Comparison of ENCODE assay signal across 8 cellular contexts in genomic region chr6:70413114-70413828, GRCh38. TPM values are rescaled to one million over a fixed set of nuclear protein-coding genes. Genes with fewer than 3 reads are reported as not detected.
A peak's percentile ranks its signal among the peaks of the same experiment; 100 is the strongest.
DNase-seq lines count a peak whose midpoint lies in the region; ATAC-seq and TF ChIP-seq lines count a peak whose summit lies in the region.

Gene FAM135A, plus strand, starts transcription at chr6:70413508. Its CDS starts 14,835 bp downstream, at chr6:70428343.

- DNase-seq in GM06990 (ENCODE audit: extremely low read depth, insufficient read length): peak; percentile 97
- DNase-seq in NCI-H1048 (lab: John Stamatoyannopoulos, UW): peak; percentile 97
- DNase-seq in SKM-1 treated with dmso at 0.1 percent for 144 hours (lab: John Stamatoyannopoulos, UW; ENCODE audit: unreplicated experiment): peak; percentile 97
- peak; percentile 96 for DNase-seq in activated naive CD8-positive, alpha-beta T cell treated with anti-CD3 and anti-CD28 coated beads, Interleukin-2, amount 10 ng/mL, durations not matched to agents 7 days and 5 days
- peak; percentile 86 to 99 (median 96) for DNase-seq in head of caudate nucleus
- peak; percentile 98 for DNase-seq in osteocyte (ENCODE audit: extremely low spot score, unreplicated experiment)

- no peak for TF ChIP-seq CTCF in GM06990 (IDR thresholded peaks at IDR 0.05; ENCODE audit: insufficient read depth, low read length, poor library complexity, severe bottlenecking)
- no peak for TF ChIP-seq CTCF in osteocyte (IDR thresholded peaks at IDR 0.05)

- peak within 1 kb of the TSS; percentile 53 for H3K27ac ChIP-seq in thymus (ENCODE audit: low read depth)

- H3K36me3 Mint-ChIP-seq in activated naive CD8-positive, alpha-beta T cell treated with anti-CD3 and anti-CD28 coated beads, Interleukin-2, amount 10 ng/mL, durations not matched to agents 7 days and 5 days: peaks cover 1% of the 10 kb centered on the region
- peaks cover 3% of the 10 kb centered on the region for H3K36me3 Mint-ChIP-seq in osteocyte (ENCODE audit: unreplicated experiment)

- H3K4me3 Mint-ChIP-seq in activated naive CD8-positive, alpha-beta T cell treated with anti-CD3 and anti-CD28 coated beads, Interleukin-2, amount 10 ng/mL, durations not matched to agents 7 days and 5 days: peak within 1 kb of the TSS; percentile 93
- peak within 1 kb of the TSS; percentile 92 for H3K4me3 Mint-ChIP-seq in osteocyte (ENCODE audit: unreplicated experiment)

- H3K9me3 Mint-ChIP-seq in activated naive CD8-positive, alpha-beta T cell treated with anti-CD3 and anti-CD28 coated beads, Interleukin-2, amount 10 ng/mL, durations not matched to agents 7 days and 5 days: no peaks in the 10 kb centered on the region
- H3K9me3 Mint-ChIP-seq in osteocyte (ENCODE audit: unreplicated experiment): no peaks in the 10 kb centered on the region

- peaks cover 16% of the 10 kb centered on the region for H3K4me1 Mint-ChIP-seq in activated naive CD8-positive, alpha-beta T cell treated with anti-CD3 and anti-CD28 coated beads, Interleukin-2, amount 10 ng/mL, durations not matched to agents 7 days and 5 days
- peaks cover 18% of the 10 kb centered on the region for H3K4me1 Mint-ChIP-seq in osteocyte (ENCODE audit: unreplicated experiment)

- peak within 1 kb of the TSS; percentile 88 for H3K27ac Mint-ChIP-seq in activated naive CD8-positive, alpha-beta T cell treated with anti-CD3 and anti-CD28 coated beads, Interleukin-2, amount 10 ng/mL, durations not matched to agents 7 days and 5 days
- peak within 1 kb of the TSS; percentile 92 for H3K27ac Mint-ChIP-seq in osteocyte (ENCODE audit: unreplicated experiment)

- no peaks in the 10 kb centered on the region for H3K27me3 Mint-ChIP-seq in activated naive CD8-positive, alpha-beta T cell treated with anti-CD3 and anti-CD28 coated beads, Interleukin-2, amount 10 ng/mL, durations not matched to agents 7 days and 5 days
- peaks cover 15% of the 10 kb centered on the region for H3K27me3 Mint-ChIP-seq in osteocyte (ENCODE audit: unreplicated experiment)

- H3K27me3 ChIP-seq in GM06990 (replicated peaks; ENCODE audit: control insufficient read depth, insufficient read depth, low read length) (no peaks in the 10 kb centered on the region), thymus (ENCODE audit: control insufficient read depth, insufficient read depth) (no peaks in the 10 kb centered on the region)

- peak; percentile 88 for ATAC-seq in HG02571 (IDR thresholded peaks at IDR 0.05; ENCODE audit: unreplicated experiment)
- ATAC-seq in activated naive CD8-positive, alpha-beta T cell treated with anti-CD3 and anti-CD28 coated beads, Interleukin-2, amount 10 ng/mL, durations not matched to agents 7 days and 5 days (ENCODE audit: low read depth): peak; percentile 94

- WGBS in thymus: under 1% methylated on average over 65 of the region's 65 CpGs

- H3K36me3 ChIP-seq in GM06990 (ENCODE audit: control insufficient read depth, insufficient read depth, low read length) (no peaks in the 10 kb centered on the region), thymus (ENCODE audit: control insufficient read depth, insufficient read depth) (no peaks in the 10 kb centered on the region)

- intact Hi-C loops in head of caudate nucleus (cut with DNase I): loop anchor here (5.0 kb wide), 1 partner anchor 154 kb away; the partner anchor contains the start of gene SDHAF4

- no peaks in the 10 kb centered on the region for H3K9me3 ChIP-seq in thymus (ENCODE audit: control insufficient read depth)

- H3K4me3 ChIP-seq in GM06990 (replicated peaks; ENCODE audit: low read depth, low read length) (peak within 1 kb of the TSS; percentile 67), thymus (ENCODE audit: low read length) (peak within 1 kb of the TSS; percentile 66)

- POLR2A ChIA-PET in activated naive CD8-positive, alpha-beta T cell treated with anti-CD3 and anti-CD28 coated beads, Interleukin-2, amount 10 ng/mL, durations not matched to agents 7 days and 5 days (lab: Charles Lee): interaction anchor here (0.7 to 1.7 kb wide), 7 partner anchors 8 to 868 kb away, joined by 3 to 11 read pairs (median 4); partner anchors contain the start of genes LMBRD1 and SMAP1

- no peaks in the 10 kb centered on the region for H3K4me1 ChIP-seq in thymus (ENCODE audit: control insufficient read depth, insufficient read depth, low read length)

RNA-seq across cellular contexts. Expression of gene FAM135A, which starts in this region (rescaled TPM):
- total RNA-seq in activated naive CD8-positive, alpha-beta T cell treated with anti-CD3 and anti-CD28 coated beads, Interleukin-2, amount 10 ng/mL, durations not matched to agents 7 days and 5 days: 1 to 10 TPM; 7.5 to 7.9 TPM
- 15.5 and 16.5 TPM in 2 replicates for total RNA-seq in osteocyte
- polyA plus RNA-seq in thymus: 16.0 TPM

Comparison
In these comparisons a context has a peak if more than half of its experiments do, and no peak if none do; other contexts are left out.
1. Peak in every context shown above with its lines: DNase-seq, ATAC-seq, H3K4me3 ChIP-seq and H3K27ac ChIP-seq.